ENCODE assay signal across 15 cellular contexts in the genomic region with DNA sequence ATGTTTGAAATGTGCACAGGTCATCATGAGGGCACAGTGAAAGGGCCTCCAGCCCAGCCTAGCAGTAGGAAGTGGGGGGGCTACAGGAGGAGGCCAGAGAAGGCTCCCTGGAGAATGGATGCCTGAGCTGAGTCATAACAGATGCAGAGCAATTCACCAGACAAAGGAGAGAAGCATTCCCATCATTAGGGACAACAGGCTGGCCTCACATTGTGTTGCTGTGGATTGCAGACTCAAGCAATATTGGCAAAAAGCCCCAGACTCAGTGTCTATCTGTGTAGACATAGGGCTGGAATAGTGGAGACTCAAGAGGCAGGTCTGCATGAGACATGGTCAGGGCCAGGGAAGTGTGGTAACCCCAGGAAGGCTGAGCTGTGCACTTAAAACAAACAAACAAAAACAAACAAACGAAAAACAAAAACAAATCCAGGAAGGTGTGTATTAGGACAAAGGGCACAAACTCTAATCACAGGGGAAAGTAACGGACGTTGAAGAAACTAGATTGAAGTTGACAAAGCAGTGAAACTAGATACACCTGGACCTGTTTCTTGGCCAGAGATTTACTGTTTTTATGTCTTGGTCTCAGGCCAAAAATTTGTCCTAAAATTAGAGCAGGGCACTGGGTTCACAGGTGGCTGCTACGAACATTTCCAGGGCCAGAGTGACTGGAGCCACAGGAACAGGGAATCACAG.
DNase-seq lines count a peak whose midpoint lies in the region; ATAC-seq and TF ChIP-seq lines count a peak whose summit lies in the region.
"Had no signal": no experiment of that assay in that cellular context is flagged by ENCODE, and none has a peak within 500 bp of the region (broad histone marks: within the 10 kb centered on the region; RNA-seq: fewer than 3 reads in every experiment).

No MANE protein-coding gene starts in this region.

- intact Hi-C loops in A673 (cut with micrococcal nuclease; ENCODE audit: unreplicated experiment): no loop called here
- intact Hi-C loops in activated CD4-positive, alpha-beta T cell treated with anti-CD3 and anti-CD28 coated beads, Interleukin-2, amount 10 ng/mL, durations not matched to agents 24 days and 14 days (cut with micrococcal nuclease): no loop called here

- H3K4me1 ChIP-seq in A673 (ENCODE audit: insufficient read depth, low read length, poor library complexity, severe bottlenecking) (peaks cover 52% of the 10 kb centered on the region), HUES48 (ENCODE audit: control insufficient read depth, insufficient read depth, low read length) (peaks cover 77% of the 10 kb centered on the region)
- H3K4me1 ChIP-seq: BE2C, colonic mucosa, foreskin keratinocyte had no signal

- peak overlapping the region; percentile 31 for H3K27ac ChIP-seq in A673 (ENCODE audit: low read depth, low read length, poor library complexity, severe bottlenecking)
- peak overlapping the region; percentile 95 for H3K27ac ChIP-seq in HUES48 (ENCODE audit: low read depth, low read length)
- H3K27ac ChIP-seq: colonic mucosa, foreskin keratinocyte had no signal

- peak; percentile 87 for DNase-seq in A673 (ENCODE audit: low spot score)
- peak; percentile 63 for DNase-seq in astrocyte of the cerebellum (ENCODE audit: low read depth)
- DNase-seq in iPS-NIHi7 (ENCODE audit: extremely low spot score): peak; percentile 58
- DNase-seq in GM13977 (ENCODE audit: low spot score): no peak
- DNase-seq in NK-92 (lab: John Stamatoyannopoulos, UW; ENCODE audit: unreplicated experiment): no peak
- no peak for DNase-seq in activated CD4-positive, alpha-beta T cell treated with anti-CD3 and anti-CD28 coated beads, Interleukin-2, amount 10 ng/mL, durations not matched to agents 24 days and 14 days
- DNase-seq: activated CD4-positive, alpha-beta memory T cell treated with anti-CD3 and anti-CD28 coated beads, Interleukin-2, amount 10 ng/mL, durations not matched to agents 7 days and 5 days; activated naive CD4-positive, alpha-beta T cell treated with Interleukin-2 at 50 U/mL for 16 hours; BE2C; colonic mucosa; foreskin keratinocyte; NCI-H524 treated with DMSO at 0.1 percent for 48 hours; stimulated activated CD4-positive, alpha-beta T cell treated with anti-CD3 and anti-CD28 coated beads, Interleukin-2, amount 100 ng/mL, for 48 hours had no signal

- BruUV-seq in A673 (replicated peaks; lab: Mats Ljungman, UMichigan): no TSS peak

- no peaks in the 10 kb centered on the region for H3K4me1 Mint-ChIP-seq in activated CD4-positive, alpha-beta T cell treated with anti-CD3 and anti-CD28 coated beads, Interleukin-2, amount 10 ng/mL, durations not matched to agents 24 days and 14 days
- H3K4me1 Mint-ChIP-seq: activated CD4-positive, alpha-beta memory T cell treated with anti-CD3 and anti-CD28 coated beads, Interleukin-2, amount 10 ng/mL, durations not matched to agents 7 days and 5 days had no signal

- H3K9me3 ChIP-seq in A673 (ENCODE audit: low read depth, low read length, poor library complexity, severe bottlenecking) (no peaks in the 10 kb centered on the region), HUES48 (ENCODE audit: control insufficient read depth, insufficient read depth, low read length) (no peaks in the 10 kb centered on the region)
- H3K9me3 ChIP-seq: BE2C, colonic mucosa had no signal

- in situ Hi-C loops in astrocyte of the cerebellum (cut with HindIII; ENCODE audit: low sequenced_read_pairs): no loop called here
- in situ Hi-C loops in GM13977 (cut with MboI; ENCODE audit: low pct_unique_long_range_greater_than_20kb, low sequenced_read_pairs, unreplicated experiment): no loop called here

- no peaks in the 10 kb centered on the region for H3K36me3 ChIP-seq in A673 (ENCODE audit: insufficient read depth, low read length, poor library complexity, severe bottlenecking)
- H3K36me3 ChIP-seq in HUES48 (ENCODE audit: control insufficient read depth, insufficient read depth, low read length): no peaks in the 10 kb centered on the region
- H3K36me3 ChIP-seq: BE2C, colonic mucosa had no signal

- POLR2A ChIA-PET in A673 (lab: Charles Lee; ENCODE audit: low non-redundant PET): no interaction called here

- H3K36me3 Mint-ChIP-seq in activated CD4-positive, alpha-beta T cell treated with anti-CD3 and anti-CD28 coated beads, Interleukin-2, amount 10 ng/mL, durations not matched to agents 24 days and 14 days (ENCODE audit: low read depth): no peaks in the 10 kb centered on the region

- no peak for TF ChIP-seq CTCF in A673 (conservative IDR thresholded peaks at IDR 0.05; ENCODE audit: low read depth, low read length)
- TF ChIP-seq CTCF in astrocyte of the cerebellum (IDR thresholded peaks at IDR 0.05; ENCODE audit: low read depth, low read length, missing control alignments): no peak
- no peak for TF ChIP-seq CTCF in GM13977 (IDR thresholded peaks at IDR 0.05; ENCODE audit: extremely low read depth, insufficient read depth, missing control alignments)

- CTCF ChIA-PET in A673 (lab: Charles Lee): no interaction called here

- H3K4me3 ChIP-seq in A673 (ENCODE audit: low read depth, low read length, poor library complexity, severe bottlenecking): no peak overlapping the region
- no peak overlapping the region for H3K4me3 ChIP-seq in HUES48 (ENCODE audit: low read depth, low read length)
- no peak overlapping the region for H3K4me3 ChIP-seq in astrocyte of the cerebellum (ENCODE audit: low read depth, low read length)
- H3K4me3 ChIP-seq: colonic mucosa had no signal

- ATAC-seq in HG03280 (IDR thresholded peaks at IDR 0.05; ENCODE audit: unreplicated experiment): no peak
- ATAC-seq: foreskin keratinocyte had no signal

- peak overlapping the region; percentile 19 for H3K9ac ChIP-seq in HUES48 (ENCODE audit: low read depth, low read length)

- H3K27me3 Mint-ChIP-seq in activated CD4-positive, alpha-beta T cell treated with anti-CD3 and anti-CD28 coated beads, Interleukin-2, amount 10 ng/mL, durations not matched to agents 24 days and 14 days: no peaks in the 10 kb centered on the region
- H3K27me3 Mint-ChIP-seq: activated CD4-positive, alpha-beta memory T cell treated with anti-CD3 and anti-CD28 coated beads, Interleukin-2, amount 10 ng/mL, durations not matched to agents 7 days and 5 days had no signal

- H3K4me3 Mint-ChIP-seq in activated CD4-positive, alpha-beta T cell treated with anti-CD3 and anti-CD28 coated beads, Interleukin-2, amount 10 ng/mL, durations not matched to agents 24 days and 14 days: no peak overlapping the region
- H3K4me3 Mint-ChIP-seq: activated CD4-positive, alpha-beta memory T cell treated with anti-CD3 and anti-CD28 coated beads, Interleukin-2, amount 10 ng/mL, durations not matched to agents 7 days and 5 days had no signal

- no peak overlapping the region for H3K27ac Mint-ChIP-seq in activated CD4-positive, alpha-beta T cell treated with anti-CD3 and anti-CD28 coated beads, Interleukin-2, amount 10 ng/mL, durations not matched to agents 24 days and 14 days
- H3K27ac Mint-ChIP-seq: activated CD4-positive, alpha-beta memory T cell treated with anti-CD3 and anti-CD28 coated beads, Interleukin-2, amount 10 ng/mL, durations not matched to agents 7 days and 5 days had no signal

- H3K27me3 ChIP-seq in A673 (replicated peaks; ENCODE audit: insufficient read depth, low read depth, low read length, poor library complexity): no peaks in the 10 kb centered on the region
- H3K27me3 ChIP-seq in HUES48 (ENCODE audit: control insufficient read depth, insufficient read depth, low read length): no peaks in the 10 kb centered on the region
- H3K27me3 ChIP-seq: BE2C, colonic mucosa, foreskin keratinocyte had no signal

- H3K9me3 Mint-ChIP-seq in activated CD4-positive, alpha-beta T cell treated with anti-CD3 and anti-CD28 coated beads, Interleukin-2, amount 10 ng/mL, durations not matched to agents 24 days and 14 days: no peaks in the 10 kb centered on the region
- H3K9me3 Mint-ChIP-seq: activated CD4-positive, alpha-beta memory T cell treated with anti-CD3 and anti-CD28 coated beads, Interleukin-2, amount 10 ng/mL, durations not matched to agents 7 days and 5 days had no signal

Comparison
In these comparisons a context has a peak if more than half of its experiments do, and no peak if none do; other contexts are left out.
1. DNase-seq: peak in A673 (single experiment), astrocyte of the cerebellum (single experiment) and iPS-NIHi7 (single experiment); none in GM13977 (single experiment), NK-92 (single experiment) and activated CD4-positive, alpha-beta T cell treated with anti-CD3 and anti-CD28 coated beads, Interleukin-2, amount 10 ng/mL, durations not matched to agents 24 days and 14 days (single experiment).